In the genomic region with DNA sequence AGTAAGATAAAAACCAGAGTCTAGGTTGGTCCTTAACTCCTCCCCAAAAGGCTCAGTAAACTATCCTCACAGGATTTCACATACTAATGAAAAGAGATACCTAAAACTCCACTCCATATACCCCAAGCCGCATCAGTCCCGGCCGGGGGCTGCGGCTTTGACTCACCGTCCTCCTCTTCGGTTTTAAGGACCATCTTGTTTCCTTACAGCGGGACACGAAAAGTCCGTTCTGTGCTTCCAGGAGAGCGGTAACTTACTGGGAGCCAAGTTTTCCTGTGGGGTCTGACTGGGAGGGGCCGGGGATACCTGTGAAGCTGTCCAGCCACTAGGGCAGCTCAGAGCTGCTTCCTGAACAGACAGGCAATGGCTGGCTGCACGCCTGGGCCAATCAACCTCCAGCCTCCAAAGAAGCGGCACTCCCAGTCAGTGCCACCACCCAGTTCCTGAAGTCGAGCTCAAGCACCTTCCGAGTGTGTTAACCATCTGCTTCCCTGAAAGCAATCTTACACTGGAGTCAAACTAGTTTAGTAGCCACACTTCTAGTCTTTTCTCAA, we compare ENCODE assay signal across 8 cellular contexts. TPM values are rescaled to one million over a fixed set of nuclear protein-coding genes. Genes with fewer than 3 reads are reported as not detected.
DNase-seq lines count a peak whose midpoint lies in the region; ATAC-seq and TF ChIP-seq lines count a peak whose summit lies in the region.

No MANE protein-coding gene starts in this region.

- TF ChIP-seq POLR2A in breast epithelium (IDR thresholded peaks at IDR 0.05) (no peak), lower leg skin (IDR thresholded peaks at IDR 0.05) (no peak)

- peak; percentile 74 for DNase-seq in D341Med (ENCODE audit: low spot score)
- peak; percentile 44 to 67 (median 58) for DNase-seq in T-helper 17 cell
- DNase-seq in breast epithelium (ENCODE audit: low spot score in 2 of 2): peak; percentile 87 to 90
- peak; percentile 86 to 96 for DNase-seq in lower leg skin (ENCODE audit: low spot score in 2 of 2)
- peak in 1 of 2 donors; percentile 49 for DNase-seq in stimulated activated naive CD8-positive, alpha-beta T cell treated with anti-CD3 and anti-CD28 coated beads, Interleukin-15, amount 100 ng/mL, for 72 hours
- DNase-seq in NCI-H1092 treated with DMSO at 0.1 percent for 48 hours (lab: John Stamatoyannopoulos, UW): no peak

- H3K9me3 ChIP-seq in Loucy (ENCODE audit: insufficient read depth, low read depth, low read length): no peaks in the 10 kb centered on the region
- H3K9me3 ChIP-seq in T-helper 17 cell (ENCODE audit: control insufficient read depth, low read length, poor library complexity, severe bottlenecking): no peaks in the 10 kb centered on the region
- no peaks in the 10 kb centered on the region for H3K9me3 ChIP-seq in breast epithelium

- intact Hi-C loops in breast epithelium (cut with DNase I; ENCODE audit: low total_unique reads) (no loop called here), lower leg skin (cut with DNase I; ENCODE audit: low total_unique reads) (no loop called here)

- H3K27me3 ChIP-seq in Loucy (ENCODE audit: insufficient read depth, low read length, poor library complexity, severe bottlenecking) (no peaks in the 10 kb centered on the region), breast epithelium (no peaks in the 10 kb centered on the region)

- TF ChIP-seq CTCF in Loucy (conservative IDR thresholded peaks at IDR 0.05; ENCODE audit: low read length) (peak; percentile 37), breast epithelium (IDR thresholded peaks at IDR 0.05) (peak in 2 of 3 donors; percentile 22 to 43), lower leg skin (IDR thresholded peaks at IDR 0.05) (no peak)

- peak overlapping the region; percentile 97 for H3K4me3 Mint-ChIP-seq in T-helper 17 cell
- H3K4me3 Mint-ChIP-seq in stimulated activated naive CD8-positive, alpha-beta T cell treated with anti-CD3 and anti-CD28 coated beads, Interleukin-15, amount 100 ng/mL, for 72 hours: peak overlapping the region; percentile 88 to 94

- peak overlapping the region; percentile 83 for H3K4me2 ChIP-seq in Loucy (ENCODE audit: low read depth, low read length, poor library complexity, severe bottlenecking)

- peaks cover 78% of the 10 kb centered on the region for H3K4me1 Mint-ChIP-seq in T-helper 17 cell
- peaks cover 94% of the 10 kb centered on the region for H3K4me1 Mint-ChIP-seq in stimulated activated naive CD8-positive, alpha-beta T cell treated with anti-CD3 and anti-CD28 coated beads, Interleukin-15, amount 100 ng/mL, for 72 hours

- no peaks in the 10 kb centered on the region for H3K9me2 ChIP-seq in Loucy (replicated peaks; ENCODE audit: low read depth, low read length)

- H3K79me2 ChIP-seq in Loucy (ENCODE audit: insufficient read depth, low read length): peaks cover 94% of the 10 kb centered on the region

- H3K4me3 ChIP-seq in Loucy (ENCODE audit: low read length, poor library complexity, severe bottlenecking): peak overlapping the region; percentile 98
- peak overlapping the region; percentile 47 to 74 (median 57) for H3K4me3 ChIP-seq in breast epithelium
- H3K4me3 ChIP-seq in lower leg skin (ENCODE audit: low read depth, poor library complexity, severe bottlenecking): peak overlapping the region; percentile 37

- peak; percentile 52 for ATAC-seq in GM21423 (IDR thresholded peaks at IDR 0.05; ENCODE audit: unreplicated experiment)
- ATAC-seq in T-helper 17 cell: peak; percentile 86
- ATAC-seq in stimulated activated naive CD8-positive, alpha-beta T cell treated with anti-CD3 and anti-CD28 coated beads, Interleukin-15, amount 100 ng/mL, for 72 hours: peak; percentile 82

- peaks cover 47% of the 10 kb centered on the region for H4K20me1 ChIP-seq in Loucy (ENCODE audit: insufficient read depth, low read length, poor library complexity, severe bottlenecking)

- H3K36me3 ChIP-seq in Loucy (ENCODE audit: insufficient read depth, low read length): no peaks in the 10 kb centered on the region
- no peaks in the 10 kb centered on the region for H3K36me3 ChIP-seq in breast epithelium

- peak overlapping the region; percentile 99 for H3K27ac Mint-ChIP-seq in T-helper 17 cell
- peak overlapping the region; percentile 88 to 94 for H3K27ac Mint-ChIP-seq in stimulated activated naive CD8-positive, alpha-beta T cell treated with anti-CD3 and anti-CD28 coated beads, Interleukin-15, amount 100 ng/mL, for 72 hours

- peak overlapping the region; percentile 84 to 87 for H3K27ac ChIP-seq in breast epithelium

- H3K36me3 Mint-ChIP-seq in T-helper 17 cell (ENCODE audit: low read depth): peaks cover 13% of the 10 kb centered on the region

- H3K9me3 Mint-ChIP-seq in stimulated activated naive CD8-positive, alpha-beta T cell treated with anti-CD3 and anti-CD28 coated beads, Interleukin-15, amount 100 ng/mL, for 72 hours: no peaks in the 10 kb centered on the region

- WGBS in lower leg skin, 2 donors: 19 to 21% methylated on average over 15 of the region's 15 CpGs

- H3K4me1 ChIP-seq in Loucy (ENCODE audit: insufficient read depth, low read length, poor library complexity, severe bottlenecking) (peaks cover 82% of the 10 kb centered on the region), breast epithelium (peaks cover 2 to 8% of the 10 kb centered on the region in 2 donors)

- peaks cover 15% of the 10 kb centered on the region for H3F3A ChIP-seq in Loucy (ENCODE audit: low read depth)

- peak overlapping the region; percentile 90 for H3K9ac ChIP-seq in Loucy (ENCODE audit: low read depth, low read length, poor library complexity, severe bottlenecking)

- H2AFZ ChIP-seq in Loucy (ENCODE audit: low read length): peak overlapping the region; percentile 49

- H3K27me3 Mint-ChIP-seq in T-helper 17 cell: no peaks in the 10 kb centered on the region
- H3K27me3 Mint-ChIP-seq in stimulated activated naive CD8-positive, alpha-beta T cell treated with anti-CD3 and anti-CD28 coated beads, Interleukin-15, amount 100 ng/mL, for 72 hours: no peaks in the 10 kb centered on the region

RNA-seq across cellular contexts. Expression of a gene that starts 45.5 kb away (rescaled TPM):
- total RNA-seq in T-helper 17 cell (100 to 1,000 TPM; 462 to 497 TPM), breast epithelium (10 to 100 TPM; 49.5 to 64.8 (median 50.7) TPM), lower leg skin (10 to 100 TPM; 53.7 to 79.4 (median 63.9) TPM)

Comparison
In these comparisons a context has a peak if more than half of its experiments do, and no peak if none do; other contexts are left out.
1. H3K4me3 ChIP-seq: peak in every context shown above with its lines; median percentile 98 in Loucy; 57 in breast epithelium; 37 in lower leg skin.
2. CTCF ChIP-seq: peak in Loucy (single experiment) and breast epithelium (2 of 3); none in lower leg skin (0 of 3).
3. RNA of a gene that starts 45.5 kb away (total RNA-seq): 462 to 497 TPM in T-helper 17 cell; 53.7 to 79.4 TPM in lower leg skin and 49.5 to 64.8 TPM in breast epithelium; every median in the first group is over 4 times any median in the second.
4. Peak in every context shown above with its lines, with median percentiles within 50 percentile points of each other: ATAC-seq.